In the genomic region with DNA sequence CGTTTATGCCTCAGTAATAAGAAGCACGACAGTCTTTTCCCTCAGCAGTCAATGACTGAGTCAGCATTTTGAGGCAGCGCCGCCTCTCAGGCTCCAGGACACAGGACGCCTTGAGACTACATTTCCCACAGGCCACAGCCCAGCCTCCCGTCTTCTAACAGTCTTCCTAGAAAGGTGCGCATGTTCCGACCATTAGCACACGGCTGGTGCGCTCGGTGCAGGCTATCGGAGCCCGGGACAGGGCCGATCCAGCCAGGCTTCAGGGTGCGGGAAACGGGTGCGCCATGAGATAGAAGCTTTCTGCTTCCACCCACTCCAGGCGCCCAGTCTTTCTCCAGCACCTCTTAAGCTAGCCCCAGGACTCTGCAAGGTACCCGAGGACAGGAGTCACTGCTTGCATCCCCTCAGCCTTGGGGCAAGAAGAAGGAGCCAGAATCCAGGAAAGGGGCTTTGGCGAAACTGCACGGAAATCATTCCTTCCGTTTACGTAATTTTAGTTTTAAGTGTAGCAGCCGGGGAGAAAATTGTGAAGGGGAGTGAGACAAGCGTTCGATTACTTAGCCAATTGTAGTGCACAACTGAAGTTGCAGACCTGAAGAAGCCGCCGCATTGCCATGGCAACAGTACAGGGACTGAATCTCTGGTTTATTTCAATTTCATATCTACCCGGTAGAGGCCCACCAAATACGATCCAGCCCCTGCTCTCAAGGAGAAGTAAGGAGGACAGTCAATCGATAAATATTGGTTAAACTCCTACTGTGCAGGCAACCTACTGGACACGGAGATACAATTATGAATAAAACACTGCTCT, we compare ENCODE assay signal across 7 cellular contexts. TPM values are rescaled to one million over a fixed set of nuclear protein-coding genes. Genes with fewer than 3 reads are reported as not detected.
A peak's percentile ranks its signal among the peaks of the same experiment; 100 is the strongest.
DNase-seq lines count a peak whose midpoint lies in the region; ATAC-seq and TF ChIP-seq lines count a peak whose summit lies in the region.

No MANE protein-coding gene starts in this region.

- DNase-seq in OCI-M1 (lab: John Stamatoyannopoulos, UW) (peak; percentile 93), glomerular visceral epithelial cell (ENCODE audit: extremely low spot score) (peak; percentile 57), neural crest cell (ENCODE audit: low read depth, low spot score) (peak; percentile 43), superior temporal gyrus (ENCODE audit: extremely low spot score) (peak; percentile 82), NCI-H345 treated with DMSO at 0.1 percent for 48 hours (lab: John Stamatoyannopoulos, UW; ENCODE audit: unreplicated experiment) (no peak)
- peak; percentile 48 for DNase-seq in activated naive CD8-positive, alpha-beta T cell treated with anti-CD3 and anti-CD28 coated beads, Interleukin-2, amount 10 ng/mL, durations not matched to agents 7 days and 5 days

- ATAC-seq in GM19467 (IDR thresholded peaks at IDR 0.05; ENCODE audit: unreplicated experiment): peak; percentile 50
- peak; percentile 92 for ATAC-seq in activated naive CD8-positive, alpha-beta T cell treated with anti-CD3 and anti-CD28 coated beads, Interleukin-2, amount 10 ng/mL, durations not matched to agents 7 days and 5 days (ENCODE audit: low read depth)

- H3K4me1 Mint-ChIP-seq in activated naive CD8-positive, alpha-beta T cell treated with anti-CD3 and anti-CD28 coated beads, Interleukin-2, amount 10 ng/mL, durations not matched to agents 7 days and 5 days: peaks cover 11% of the 10 kb centered on the region
- H3K4me1 Mint-ChIP-seq in neural crest cell: peaks cover 11% of the 10 kb centered on the region

- H3K4me3 Mint-ChIP-seq in activated naive CD8-positive, alpha-beta T cell treated with anti-CD3 and anti-CD28 coated beads, Interleukin-2, amount 10 ng/mL, durations not matched to agents 7 days and 5 days: peak overlapping the region; percentile 77
- peak overlapping the region; percentile 80 for H3K4me3 Mint-ChIP-seq in neural crest cell

- peaks cover 9% of the 10 kb centered on the region for H3K27me3 Mint-ChIP-seq in activated naive CD8-positive, alpha-beta T cell treated with anti-CD3 and anti-CD28 coated beads, Interleukin-2, amount 10 ng/mL, durations not matched to agents 7 days and 5 days
- H3K27me3 Mint-ChIP-seq in neural crest cell (ENCODE audit: low read depth): no peaks in the 10 kb centered on the region

- H3K9me3 Mint-ChIP-seq in activated naive CD8-positive, alpha-beta T cell treated with anti-CD3 and anti-CD28 coated beads, Interleukin-2, amount 10 ng/mL, durations not matched to agents 7 days and 5 days: no peaks in the 10 kb centered on the region
- peaks cover 2% of the 10 kb centered on the region for H3K9me3 Mint-ChIP-seq in neural crest cell

- H3K27ac Mint-ChIP-seq in activated naive CD8-positive, alpha-beta T cell treated with anti-CD3 and anti-CD28 coated beads, Interleukin-2, amount 10 ng/mL, durations not matched to agents 7 days and 5 days: no peak overlapping the region
- no peak overlapping the region for H3K27ac Mint-ChIP-seq in neural crest cell (ENCODE audit: unreplicated experiment)

- no peak for TF ChIP-seq CTCF in neural crest cell (conservative IDR thresholded peaks at IDR 0.05)

- POLR2A ChIA-PET in activated naive CD8-positive, alpha-beta T cell treated with anti-CD3 and anti-CD28 coated beads, Interleukin-2, amount 10 ng/mL, durations not matched to agents 7 days and 5 days (lab: Charles Lee): no interaction called here

- H3K36me3 Mint-ChIP-seq in activated naive CD8-positive, alpha-beta T cell treated with anti-CD3 and anti-CD28 coated beads, Interleukin-2, amount 10 ng/mL, durations not matched to agents 7 days and 5 days: no peaks in the 10 kb centered on the region
- no peaks in the 10 kb centered on the region for H3K36me3 Mint-ChIP-seq in neural crest cell (ENCODE audit: low read depth)

RNA-seq across cellular contexts. Expression of a gene that starts 53.9 kb away (rescaled TPM):
- 10 to 100 TPM; 21.3 to 32.0 TPM for total RNA-seq in activated naive CD8-positive, alpha-beta T cell treated with anti-CD3 and anti-CD28 coated beads, Interleukin-2, amount 10 ng/mL, durations not matched to agents 7 days and 5 days
- 15.8 and 17.1 TPM in 2 replicates for total RNA-seq in neural crest cell
